Comparison of ENCODE assay signal across 9 cellular contexts in genomic region chr14:65302571-65303184, GRCh38.
A peak's percentile ranks its signal among the peaks of the same experiment; 100 is the strongest.
DNase-seq lines count a peak whose midpoint lies in the region; ATAC-seq and TF ChIP-seq lines count a peak whose summit lies in the region.
"Had no signal": no experiment of that assay in that cellular context is flagged by ENCODE, and none has a peak within 500 bp of the region (broad histone marks: within the 10 kb centered on the region; RNA-seq: fewer than 3 reads in every experiment).

No MANE protein-coding gene starts in this region.

- no peak overlapping the region for H3K4me3 ChIP-seq in breast epithelium
- H3K4me3 ChIP-seq: BLaER1 had no signal

- TF ChIP-seq CTCF in breast epithelium (IDR thresholded peaks at IDR 0.05), result no peak

- H3K9me3 ChIP-seq in breast epithelium, result no peaks in the 10 kb centered on the region
- H3K9me3 ChIP-seq: BLaER1 had no signal

- H3K27ac ChIP-seq in breast epithelium, result no peak overlapping the region
- H3K27ac ChIP-seq: BLaER1 had no signal

- ATAC-seq in HG02973 (IDR thresholded peaks at IDR 0.05; ENCODE audit: unreplicated experiment), result peak; percentile 46

- peak; percentile 59 for DNase-seq in activated T-cell treated with anti-CD3 and anti-CD28 coated beads for 48 hours (ENCODE audit: low read depth)
- DNase-seq in activated T-cell treated with anti-CD3 and anti-CD28 coated beads for 4 hours, result no peak
- DNase-seq in NCI-H774 (lab: John Stamatoyannopoulos, UW), result peak; percentile 73
- DNase-seq in left kidney (ENCODE audit: low read depth, low spot score), result peak; percentile 38
- DNase-seq in NOMO-1 (lab: John Stamatoyannopoulos, UW; ENCODE audit: unreplicated experiment in 2 of 2), result no peak
- no peak for DNase-seq in NCI-H2227 (lab: John Stamatoyannopoulos, UW; ENCODE audit: unreplicated experiment)
- DNase-seq in breast epithelium (ENCODE audit: low spot score in 2 of 2), result no peak

- H3K4me1 ChIP-seq in breast epithelium, result no peaks in the 10 kb centered on the region

- no peak for TF ChIP-seq POLR2A in breast epithelium (IDR thresholded peaks at IDR 0.05)

- intact Hi-C loops in breast epithelium (cut with DNase I; ENCODE audit: low total_unique reads), result no loop called here

- H3K36me3 ChIP-seq in breast epithelium, result no peaks in the 10 kb centered on the region
- H3K36me3 ChIP-seq: BLaER1 had no signal

- H3K27me3 ChIP-seq in breast epithelium, result no peaks in the 10 kb centered on the region
- H3K27me3 ChIP-seq: BLaER1 had no signal

Comparison
In these comparisons a context has a peak if more than half of its experiments do, and no peak if none do; other contexts are left out.
1. DNase-seq: peak in activated T-cell treated with anti-CD3 and anti-CD28 coated beads for 48 hours (single experiment), NCI-H774 (single experiment) and left kidney (single experiment); none in activated T-cell treated with anti-CD3 and anti-CD28 coated beads for 4 hours (single experiment), NOMO-1 (0 of 2), NCI-H2227 (single experiment) and breast epithelium (0 of 2).